Comparison of ENCODE assay signal across 1 cellular context in genomic region chr2:67397143-67397986, GRCh38.
A peak's percentile ranks its signal among the peaks of the same experiment; 100 is the strongest.
TF ChIP-seq lines count a peak whose summit lies in the region.

Gene ETAA1, plus strand, starts transcription at chr2:67397333. Its CDS starts 116 bp downstream, at chr2:67397449.

TF ChIP-seq in GM23338, 12 proteins besides CTCF, POLR2A, EP300 and RAD21 (continued from another document):
- TF ChIP-seq ZNF462 (CRISPR knock-in tag; IDR thresholded peaks at IDR 0.05) (no peak), REST (IDR thresholded peaks at IDR 0.05; ENCODE audit: unreplicated experiment) (peak; percentile 41), EZH2phosphoT487 (IDR thresholded peaks at IDR 0.05; ENCODE audit: unreplicated experiment) (no peak)
